ENCODE assay signal across 1 cellular context in genomic region chr9:89342213-89342612, GRCh38.
TF ChIP-seq lines count a peak whose summit lies in the region.

No MANE protein-coding gene starts in this region.

TF ChIP-seq in SK-N-SH treated with all-trans-retinoic acid at 6 μM for 48 hours, 23 proteins besides CTCF, POLR2A, EP300 and RAD21 (continued from another document):
- TF ChIP-seq POU6F1 (CRISPR knock-in tag; IDR thresholded peaks at IDR 0.05; ENCODE audit: borderline replicate concordance, low read depth) (no peak), ZNF565 (CRISPR knock-in tag; conservative IDR thresholded peaks at IDR 0.05; ENCODE audit: low read depth) (no peak), ZNF70 (CRISPR knock-in tag; IDR thresholded peaks at IDR 0.05) (no peak), TOX (CRISPR knock-in tag; IDR thresholded peaks at IDR 0.05; ENCODE audit: borderline replicate concordance) (no peak), CREB5 (CRISPR knock-in tag; IDR thresholded peaks at IDR 0.05; ENCODE audit: low read depth) (no peak), RARB (CRISPR knock-in tag; IDR thresholded peaks at IDR 0.05) (no peak), ZC3H10 (CRISPR knock-in tag; IDR thresholded peaks at IDR 0.05) (no peak), CSDC2 (CRISPR knock-in tag; IDR thresholded peaks at IDR 0.05) (no peak), TSHZ2 (CRISPR knock-in tag; IDR thresholded peaks at IDR 0.05) (no peak)
TF ChIP-seq in SK-N-SH treated with all-trans-retinoic acid at 6 μM for 48 hours: peak in this region for 0.
